Comparison of ENCODE assay signal across 9 cellular contexts in the genomic region with DNA sequence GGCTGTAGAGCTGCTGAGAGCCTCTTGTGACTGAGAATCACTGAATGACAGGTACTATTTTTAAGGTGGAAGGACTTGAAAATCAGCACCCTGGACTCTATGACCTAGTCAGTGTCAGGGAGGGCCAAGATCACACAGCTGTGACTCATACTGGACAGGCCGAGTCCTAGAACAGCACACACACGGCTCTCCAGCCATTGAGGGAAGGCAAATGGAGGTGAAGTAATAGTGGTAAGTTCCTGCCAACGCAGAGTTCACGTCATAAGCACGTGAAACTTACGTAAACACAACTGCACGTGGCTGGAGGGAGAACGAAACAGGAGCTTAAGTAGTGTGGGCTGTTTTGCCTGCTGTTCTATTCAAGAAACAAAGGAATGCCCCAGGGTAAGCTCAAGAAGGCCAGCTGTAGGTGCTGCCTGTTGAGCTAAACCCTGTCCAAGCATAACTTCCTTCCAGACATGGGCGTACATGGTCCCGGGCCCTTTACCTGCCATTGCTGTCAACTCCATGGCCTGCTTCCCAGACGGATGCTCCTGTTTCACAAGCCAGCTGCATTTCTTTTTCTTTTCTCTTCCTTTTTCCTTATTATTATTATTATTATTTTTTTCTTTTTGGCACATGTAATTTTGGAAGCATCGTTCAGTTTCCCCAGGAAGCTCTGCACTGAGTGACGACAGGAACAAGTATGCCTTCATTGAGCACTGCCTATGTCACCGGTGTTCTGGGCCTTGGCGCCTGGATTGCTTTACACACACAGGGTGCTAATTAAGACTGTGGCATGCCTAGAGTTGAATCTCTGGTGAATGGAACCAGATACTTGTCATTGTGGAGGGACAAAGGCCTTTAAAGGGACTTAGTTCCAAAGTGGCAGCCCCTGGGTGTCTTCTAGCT. TPM values are rescaled to one million over a fixed set of nuclear protein-coding genes. Genes with fewer than 3 reads are reported as not detected.
DNase-seq lines count a peak whose midpoint lies in the region; ATAC-seq and TF ChIP-seq lines count a peak whose summit lies in the region.
"Had no signal": no experiment of that assay in that cellular context is flagged by ENCODE, and none has a peak within 500 bp of the region (broad histone marks: within the 10 kb centered on the region; RNA-seq: fewer than 3 reads in every experiment).

No MANE protein-coding gene starts in this region.

- no peaks in the 10 kb centered on the region for H3K27me3 ChIP-seq in mammary epithelial cell (ENCODE audit: insufficient read depth, low read length)
- H3K27me3 ChIP-seq in lung (ENCODE audit: control insufficient read depth, insufficient read depth): no peaks in the 10 kb centered on the region

- H3K27me3 Mint-ChIP-seq in activated CD8-positive, alpha-beta T cell treated with anti-CD3 and anti-CD28 coated beads, Interleukin-2, amount 10 ng/mL, durations not matched to agents 7 days and 5 days (ENCODE audit: low read depth): no peaks in the 10 kb centered on the region

- H3K9ac ChIP-seq in mammary epithelial cell (ENCODE audit: insufficient read depth, low read length): no peak overlapping the region

- H3K4me3 Mint-ChIP-seq in activated CD8-positive, alpha-beta T cell treated with anti-CD3 and anti-CD28 coated beads, Interleukin-2, amount 10 ng/mL, durations not matched to agents 7 days and 5 days: no peak overlapping the region

- H3K36me3 ChIP-seq in mammary epithelial cell (ENCODE audit: insufficient read depth, low read length): no peaks in the 10 kb centered on the region
- no peaks in the 10 kb centered on the region for H3K36me3 ChIP-seq in lung (ENCODE audit: control insufficient read depth in 2 of 2, insufficient read depth in 2 of 2, low read length in 2 of 2)

- WGBS in mammary epithelial cell (ENCODE audit: low coverage, missing lambda C conversion rate): 80% methylated on average over 14 of the region's 15 CpGs
- 50 to 53% methylated on average over 15 of the region's 15 CpGs for WGBS in lung, 2 donors

- H3K4me1 Mint-ChIP-seq in activated CD8-positive, alpha-beta T cell treated with anti-CD3 and anti-CD28 coated beads, Interleukin-2, amount 10 ng/mL, durations not matched to agents 7 days and 5 days (ENCODE audit: low read depth): peaks cover 55% of the 10 kb centered on the region

- no peaks in the 10 kb centered on the region for H3K4me1 ChIP-seq in mammary epithelial cell (ENCODE audit: insufficient read depth, low read length)
- H3K4me1 ChIP-seq in lung (ENCODE audit: control insufficient read depth in 2 of 2, insufficient read depth in 2 of 2, low read length in 2 of 2): peaks cover 7 to 16% of the 10 kb centered on the region in 2 donors

- H2AFZ ChIP-seq in mammary epithelial cell (ENCODE audit: low read depth, low read length): no peak overlapping the region

- H3K79me2 ChIP-seq in mammary epithelial cell (ENCODE audit: insufficient read depth, low read length): no peaks in the 10 kb centered on the region

- H3K27ac ChIP-seq in mammary epithelial cell (ENCODE audit: insufficient read depth, low read depth, low read length) (no peak overlapping the region), lung (ENCODE audit: low read depth in 1 of 2, low read length in 1 of 2) (peak overlapping the region; percentile 74 to 87)
- H3K27ac ChIP-seq: VCaP had no signal

- BruUV-seq in mammary epithelial cell (replicated peaks; lab: Mats Ljungman, UMichigan): no TSS peak

- ATAC-seq in lung (ENCODE audit: insufficient read depth, low FRiP score): peak; percentile 71
- ATAC-seq in activated CD8-positive, alpha-beta T cell treated with anti-CD3 and anti-CD28 coated beads, Interleukin-2, amount 10 ng/mL, durations not matched to agents 7 days and 5 days: no peak
- no peak for ATAC-seq in GM21381 (IDR thresholded peaks at IDR 0.05; ENCODE audit: unreplicated experiment)
- no peak for ATAC-seq in stimulated activated naive CD8-positive, alpha-beta T cell treated with anti-CD3 and anti-CD28 coated beads, Interleukin-15, Interleukin-2, amounts not matched to agents 100 U/mL and 50 U/mL, for 24 hours

- H3K9me3 ChIP-seq in mammary epithelial cell (replicated peaks; ENCODE audit: insufficient read depth, low read length): no peaks in the 10 kb centered on the region
- no peaks in the 10 kb centered on the region for H3K9me3 ChIP-seq in lung (ENCODE audit: control insufficient read depth in 2 of 2, insufficient read depth in 1 of 2, low read length in 1 of 2)

- POLR2A ChIA-PET in activated CD8-positive, alpha-beta T cell treated with anti-CD3 and anti-CD28 coated beads, Interleukin-2, amount 10 ng/mL, durations not matched to agents 7 days and 5 days (lab: Charles Lee): interaction anchor here (0.7 to 23.3 kb wide), 7 partner anchors 10 to 33 kb away, joined by 3 to 898 read pairs (median 5); a partner anchor contains a TSS

- H3K4me3 ChIP-seq in mammary epithelial cell (replicated peaks in 1 of 3; ENCODE audit: insufficient read depth in 1 of 3, low read depth in 2 of 3, low read length in 3 of 3) (no peak overlapping the region), lung (no peak overlapping the region)

- DNase-seq in A172 (ENCODE audit: low spot score) (peak; percentile 66), HUDEP-2 (lab: John Stamatoyannopoulos, UW; ENCODE audit: unreplicated experiment in 76 of 76) (peak in 58 of 76 experiments; percentile 12 to 73 (median 44)), mammary epithelial cell (peak; percentile 92), lung (ENCODE audit: low spot score) (peak; percentile 81), NCI-H1436 treated with DMSO at 0.1 percent for 48 hours (lab: John Stamatoyannopoulos, UW) (no peak)
- no peak for DNase-seq in activated CD8-positive, alpha-beta T cell treated with anti-CD3 and anti-CD28 coated beads, Interleukin-2, amount 10 ng/mL, durations not matched to agents 7 days and 5 days
- no peak for DNase-seq in stimulated activated naive CD8-positive, alpha-beta T cell treated with anti-CD3 and anti-CD28 coated beads, Interleukin-15, Interleukin-2, amounts not matched to agents 100 U/mL and 50 U/mL, for 24 hours

- H3K36me3 Mint-ChIP-seq in activated CD8-positive, alpha-beta T cell treated with anti-CD3 and anti-CD28 coated beads, Interleukin-2, amount 10 ng/mL, durations not matched to agents 7 days and 5 days (ENCODE audit: low read depth): no peaks in the 10 kb centered on the region

- TF ChIP-seq CTCF in mammary epithelial cell (conservative IDR thresholded peaks at IDR 0.05 in 1 of 2, IDR thresholded peaks at IDR 0.05 in 1 of 2; ENCODE audit: extremely low read depth in 1 of 2, insufficient read depth in 1 of 2, low read depth in 1 of 2, low read length in 2 of 2) (no peak), lung (IDR thresholded peaks at IDR 0.05; ENCODE audit: control extremely low read depth, extremely low read depth) (no peak)

- dilution Hi-C loops in mammary epithelial cell (cut with HindIII; ENCODE audit: low sequenced_read_pairs): no loop called here

- in situ Hi-C loops in mammary epithelial cell (cut with MboI; ENCODE audit: low sequenced_read_pairs in 2 of 2): no loop called here

- no peak overlapping the region for H3K27ac Mint-ChIP-seq in activated CD8-positive, alpha-beta T cell treated with anti-CD3 and anti-CD28 coated beads, Interleukin-2, amount 10 ng/mL, durations not matched to agents 7 days and 5 days

- H3K9me3 Mint-ChIP-seq in activated CD8-positive, alpha-beta T cell treated with anti-CD3 and anti-CD28 coated beads, Interleukin-2, amount 10 ng/mL, durations not matched to agents 7 days and 5 days (ENCODE audit: insufficient read depth): no peaks in the 10 kb centered on the region

- no peaks in the 10 kb centered on the region for H4K20me1 ChIP-seq in mammary epithelial cell (ENCODE audit: insufficient read depth, low read length)

- CTCF ChIA-PET in mammary epithelial cell (lab: Charles Lee; ENCODE audit: low non-redundant PET): interaction anchor here (0.7 kb wide), 1 partner anchor 31 kb away, joined by 3 read pairs; no protein-coding TSS in a partner anchor
- CTCF ChIA-PET in activated CD8-positive, alpha-beta T cell treated with anti-CD3 and anti-CD28 coated beads, Interleukin-2, amount 10 ng/mL, durations not matched to agents 7 days and 5 days (lab: Charles Lee): interaction anchor here (1.2 to 1.6 kb wide), 2 partner anchors 23 to 31 kb away, joined by 3 to 6 read pairs; no protein-coding TSS in a partner anchor

- intact Hi-C loops in mammary epithelial cell (cut with micrococcal nuclease): no loop called here

- no peak overlapping the region for H3K4me2 ChIP-seq in mammary epithelial cell (ENCODE audit: insufficient read depth, low read depth, low read length)

RNA-seq across cellular contexts. Expression of a gene that starts 10.2 kb away (rescaled TPM):
- not detected in 2 replicates for total RNA-seq in A172 (2014; rRNA removed; shearing (Covaris generic))
- total RNA-seq in mammary epithelial cell (not detected), lung (10 to 100 TPM; 39.1 to 73.0 TPM)
- polyA plus RNA-seq in mammary epithelial cell (not detected), lung (100 to 1,000 TPM in 1 of 2 donors, 10 to 100 TPM in 1; 15.6 to 127 TPM)
- polyA minus RNA-seq in mammary epithelial cell: not detected
- total RNA-seq in activated CD8-positive, alpha-beta T cell treated with anti-CD3 and anti-CD28 coated beads, Interleukin-2, amount 10 ng/mL, durations not matched to agents 7 days and 5 days: 100 to 1,000 TPM; 386 TPM

Comparison
In these comparisons a context has a peak if more than half of its experiments do, and no peak if none do; other contexts are left out.
1. DNase-seq: peak in A172 (single experiment), HUDEP-2 (58 of 76), mammary epithelial cell (single experiment) and lung (single experiment); none in activated CD8-positive, alpha-beta T cell treated with anti-CD3 and anti-CD28 coated beads, Interleukin-2, amount 10 ng/mL, durations not matched to agents 7 days and 5 days (single experiment), NCI-H1436 treated with DMSO at 0.1 percent for 48 hours (single experiment) and stimulated activated naive CD8-positive, alpha-beta T cell treated with anti-CD3 and anti-CD28 coated beads, Interleukin-15, Interleukin-2, amounts not matched to agents 100 U/mL and 50 U/mL, for 24 hours (single experiment).
2. RNA of a gene that starts 10.2 kb away (total RNA-seq): 386 TPM in activated CD8-positive, alpha-beta T cell treated with anti-CD3 and anti-CD28 coated beads, Interleukin-2, amount 10 ng/mL, durations not matched to agents 7 days and 5 days and 39.1 to 73.0 TPM in lung; not detected in A172 and not detected in mammary epithelial cell; every median in the first group is over 10 times any median in the second.